Comparison of ENCODE assay signal across 13 cellular contexts in the genomic region with DNA sequence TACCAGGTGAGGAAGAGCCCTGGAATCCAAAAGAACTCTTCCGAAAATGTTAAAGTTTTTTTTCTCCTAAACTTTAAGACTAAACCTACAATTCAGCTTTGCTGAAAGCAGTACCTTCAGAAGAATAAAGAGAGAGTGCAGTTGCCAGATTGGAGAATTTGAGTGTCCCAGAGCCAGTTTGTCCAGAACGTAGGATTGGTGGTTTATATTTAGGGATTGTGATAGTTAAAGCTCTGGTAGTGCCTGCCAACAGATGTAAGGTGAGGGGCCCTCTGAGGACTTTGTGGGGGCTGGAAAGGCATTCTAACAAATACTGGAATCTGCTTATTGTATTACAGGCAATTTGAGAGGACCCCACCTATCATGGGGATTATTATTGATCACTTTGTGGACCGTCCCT.
"Had no signal": no experiment of that assay in that cellular context is flagged by ENCODE, and none has a peak within 500 bp of the region (broad histone marks: within the 10 kb centered on the region; RNA-seq: fewer than 3 reads in every experiment).

No MANE protein-coding gene starts in this region.

- H3K4me1 Mint-ChIP-seq: naive thymus-derived CD8-positive, alpha-beta T cell; stimulated activated naive CD8-positive, alpha-beta T cell treated with anti-CD3 and anti-CD28 coated beads, Interleukin-15, amount 100 ng/mL, for 72 hours had no signal

- ATAC-seq: activated CD4-positive, CD25-positive, alpha-beta regulatory T cell treated with anti-CD3 and anti-CD28 coated beads, Interleukin-2, amount 50 U/mL, for 24 hours; left colon; mucosa of descending colon; naive thymus-derived CD8-positive, alpha-beta T cell; stimulated activated naive CD8-positive, alpha-beta T cell treated with anti-CD3 and anti-CD28 coated beads, Interleukin-15, amount 100 ng/mL, for 72 hours had no signal

- H3K4me1 ChIP-seq: prostate gland, sigmoid colon, thyroid gland had no signal

- H3K4me3 ChIP-seq: mucosa of descending colon, prostate gland, sigmoid colon, thyroid gland had no signal

- DNase-seq: activated T-cell treated with anti-CD3 and anti-CD28 coated beads, Interleukin-2, amount 50 U/mL, for 1 hour; glutamatergic neuron; left colon; mammary epithelial cell; mucosa of descending colon; naive thymus-derived CD8-positive, alpha-beta T cell; stimulated activated CD4-positive, alpha-beta T cell treated with anti-CD3 and anti-CD28 coated beads, Interleukin-2, amount 100 ng/mL, for 48 hours; stimulated activated naive CD8-positive, alpha-beta T cell treated with anti-CD3 and anti-CD28 coated beads, Interleukin-15, amount 100 ng/mL, for 72 hours; thyroid gland had no signal

- H3K9me3 ChIP-seq: mucosa of descending colon, prostate gland, sigmoid colon, thyroid gland had no signal

- H3K27ac Mint-ChIP-seq: T-helper 2 cell treated with Interferon-gamma antibody and Interleukin-4, amounts not matched to agents 5 μg/mL and 100 μg/mL, for 36 hours had no signal

- H3K4me3 Mint-ChIP-seq: naive thymus-derived CD8-positive, alpha-beta T cell; stimulated activated naive CD8-positive, alpha-beta T cell treated with anti-CD3 and anti-CD28 coated beads, Interleukin-15, amount 100 ng/mL, for 72 hours; T-helper 2 cell treated with Interferon-gamma antibody and Interleukin-4, amounts not matched to agents 5 μg/mL and 100 μg/mL, for 36 hours had no signal

- H3K27ac ChIP-seq: prostate gland, thyroid gland had no signal

- H3K27me3 ChIP-seq: sigmoid colon, thyroid gland had no signal

- H3K27me3 Mint-ChIP-seq: naive thymus-derived CD8-positive, alpha-beta T cell; stimulated activated naive CD8-positive, alpha-beta T cell treated with anti-CD3 and anti-CD28 coated beads, Interleukin-15, amount 100 ng/mL, for 72 hours had no signal

- H3K9me3 Mint-ChIP-seq: naive thymus-derived CD8-positive, alpha-beta T cell; stimulated activated naive CD8-positive, alpha-beta T cell treated with anti-CD3 and anti-CD28 coated beads, Interleukin-15, amount 100 ng/mL, for 72 hours; T-helper 2 cell treated with Interferon-gamma antibody and Interleukin-4, amounts not matched to agents 5 μg/mL and 100 μg/mL, for 36 hours had no signal
